In the genomic region with DNA sequence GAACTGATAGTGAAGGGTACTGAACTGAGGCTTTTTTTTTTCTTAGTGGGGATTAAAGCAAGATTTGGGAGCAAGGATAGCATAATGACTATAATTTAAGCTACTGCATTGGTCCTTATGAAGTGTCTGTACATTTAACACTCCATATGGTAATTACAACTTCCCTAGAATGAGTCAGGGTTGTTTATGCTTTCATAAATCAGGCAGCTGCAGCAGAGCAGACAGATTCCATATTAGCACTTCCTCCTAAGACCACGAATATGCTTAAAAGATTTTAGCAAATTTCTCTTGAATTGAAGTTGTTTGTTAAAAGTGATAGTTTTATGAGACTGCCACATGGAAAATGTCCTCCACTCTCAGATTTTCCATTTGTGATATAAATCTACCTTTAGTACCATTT, we compare ENCODE assay signal across 18 cellular contexts.
DNase-seq lines count a peak whose midpoint lies in the region; ATAC-seq lines count a peak whose summit lies in the region.
"Had no signal": no experiment of that assay in that cellular context is flagged by ENCODE, and none has a peak within 500 bp of the region (broad histone marks: within the 10 kb centered on the region; RNA-seq: fewer than 3 reads in every experiment).

No MANE protein-coding gene starts in this region.

- DNase-seq in DMS 273 (lab: John Stamatoyannopoulos, UW; ENCODE audit: unreplicated experiment), result peak; percentile 38
- no peak for DNase-seq in DMS 273 treated with DMSO at 0.1 percent for 48 hours (lab: John Stamatoyannopoulos, UW)
- DNase-seq in NCI-H1436 treated with DMSO at 0.1 percent for 48 hours (lab: John Stamatoyannopoulos, UW), result peak; percentile 63
- DNase-seq in RKO (ENCODE audit: low spot score), result peak; percentile 30
- DNase-seq in iris pigment epithelial cell (ENCODE audit: low read depth), result peak; percentile 9
- DNase-seq in NCI-H774 (lab: John Stamatoyannopoulos, UW), result no peak
- no peak for DNase-seq in SHP77 (lab: John Stamatoyannopoulos, UW)
- DNase-seq: activated CD4-positive, alpha-beta memory T cell treated with anti-CD3 and anti-CD28 coated beads, Interleukin-2, amount 10 ng/mL, durations not matched to agents 7 days and 5 days; activated gamma-delta T cell; activated T-cell treated with anti-CD3 and anti-CD28 coated beads for 4 hours; EL; foreskin fibroblast; mammary epithelial cell; nucleus accumbens; stimulated activated CD4-positive, alpha-beta T cell treated with anti-CD3 and anti-CD28 coated beads, Interleukin-12 subunit alpha, Interleukin-12 subunit beta, amount 100 ng/mL, for 4 hours; upper lobe of right lung had no signal

- ATAC-seq in HG03039 (IDR thresholded peaks at IDR 0.05; ENCODE audit: unreplicated experiment), result no peak
- ATAC-seq: upper lobe of right lung, WTC11 had no signal

Comparison
In these comparisons a context has a peak if more than half of its experiments do, and no peak if none do; other contexts are left out.
1. DNase-seq: peak in DMS 273 (single experiment), NCI-H1436 treated with DMSO at 0.1 percent for 48 hours (single experiment), RKO (single experiment) and iris pigment epithelial cell (single experiment); none in DMS 273 treated with DMSO at 0.1 percent for 48 hours (single experiment), NCI-H774 (single experiment) and SHP77 (0 of 2).